Comparison of ENCODE assay signal across 1 cellular context in the genomic region with DNA sequence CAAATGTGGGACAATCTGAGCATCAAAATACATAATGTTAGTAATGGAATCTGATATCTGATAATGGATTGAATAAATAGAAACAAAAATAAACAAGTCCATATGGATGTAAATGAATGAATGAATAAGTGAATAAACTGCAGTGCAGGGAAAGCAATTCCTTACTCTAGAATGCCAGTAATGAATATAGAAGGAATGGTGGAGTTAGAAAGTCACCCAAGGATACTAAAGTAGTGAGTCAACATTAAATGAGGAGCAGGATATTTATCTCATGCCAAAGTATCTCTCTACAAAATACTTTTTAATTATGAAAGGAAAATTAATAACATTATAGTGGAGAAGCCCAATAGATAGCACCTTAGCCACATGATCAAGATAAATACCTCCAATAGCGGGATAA.
TF ChIP-seq lines count a peak whose summit lies in the region.

No MANE protein-coding gene starts in this region.

TF ChIP-seq in WTC11, 78 proteins besides CTCF, POLR2A, EP300 and RAD21 (continued from another document):
- TF ChIP-seq, protein P1, sequence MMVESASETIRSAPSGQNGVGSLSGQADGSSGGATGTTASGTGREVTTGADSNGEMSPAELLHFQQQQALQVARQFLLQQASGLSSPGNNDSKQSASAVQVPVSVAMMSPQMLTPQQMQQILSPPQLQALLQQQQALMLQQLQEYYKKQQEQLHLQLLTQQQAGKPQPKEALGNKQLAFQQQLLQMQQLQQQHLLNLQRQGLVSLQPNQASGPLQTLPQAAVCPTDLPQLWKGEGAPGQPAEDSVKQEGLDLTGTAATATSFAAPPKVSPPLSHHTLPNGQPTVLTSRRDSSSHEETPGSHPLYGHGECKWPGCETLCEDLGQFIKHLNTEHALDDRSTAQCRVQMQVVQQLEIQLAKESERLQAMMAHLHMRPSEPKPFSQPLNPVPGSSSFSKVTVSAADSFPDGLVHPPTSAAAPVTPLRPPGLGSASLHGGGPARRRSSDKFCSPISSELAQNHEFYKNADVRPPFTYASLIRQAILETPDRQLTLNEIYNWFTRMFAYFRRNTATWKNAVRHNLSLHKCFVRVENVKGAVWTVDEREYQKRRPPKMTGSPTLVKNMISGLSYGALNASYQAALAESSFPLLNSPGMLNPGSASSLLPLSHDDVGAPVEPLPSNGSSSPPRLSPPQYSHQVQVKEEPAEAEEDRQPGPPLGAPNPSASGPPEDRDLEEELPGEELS (CRISPR knock-in tag; IDR thresholded peaks at IDR 0.05) = no peak
- no peak for TF ChIP-seq ZNF281 (CRISPR knock-in tag; IDR thresholded peaks at IDR 0.05)
